In the genomic region with DNA sequence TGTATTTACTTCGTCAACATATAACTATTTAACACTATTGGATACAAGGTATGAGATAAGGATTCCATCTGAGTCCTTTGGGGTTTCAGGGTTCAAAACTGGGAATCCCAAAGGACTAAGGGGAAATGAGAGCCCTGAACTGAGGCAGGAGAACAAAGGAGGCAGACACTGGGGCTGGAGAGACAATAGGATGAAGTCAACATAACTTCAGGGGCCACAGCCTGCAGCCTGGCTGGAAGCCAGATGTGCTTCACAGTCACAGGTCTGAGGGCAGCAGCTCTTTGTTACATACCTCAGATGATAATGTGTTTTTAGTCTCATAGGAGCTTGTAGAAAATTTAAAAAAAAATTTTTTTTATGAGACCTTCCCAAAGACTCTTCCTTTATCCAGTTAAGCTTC, we compare ENCODE assay signal across 14 cellular contexts.
DNase-seq lines count a peak whose midpoint lies in the region; ATAC-seq and TF ChIP-seq lines count a peak whose summit lies in the region.
"Had no signal": no experiment of that assay in that cellular context is flagged by ENCODE, and none has a peak within 500 bp of the region (broad histone marks: within the 10 kb centered on the region; RNA-seq: fewer than 3 reads in every experiment).

No MANE protein-coding gene starts in this region.

- H3K9me3 Mint-ChIP-seq in glutamatergic neuron (ENCODE audit: unreplicated experiment), result peaks cover 4% of the 10 kb centered on the region
- H3K9me3 Mint-ChIP-seq: activated T-helper 1 cell treated with anti-CD3 and anti-CD28 coated beads, Interleukin-12 subunit alpha, Interleukin-12 subunit beta, Interleukin-2, Interleukin-4 antibody, amounts not matched to agents 30 ng/mL and 10 ng/mL and 1 ng/mL, durations not matched to agents 14 hours and 24 hours and 36 hours; stimulated activated naive CD8-positive, alpha-beta T cell treated with anti-CD3 and anti-CD28 coated beads, Interleukin-15, Interleukin-2, amounts not matched to agents 100 ng/mL and 50 ng/mL, for 24 hours had no signal

- H3K4me1 ChIP-seq in uterus, result no peaks in the 10 kb centered on the region
- H3K4me1 ChIP-seq: adrenal gland had no signal

- H3K36me3 Mint-ChIP-seq in glutamatergic neuron (ENCODE audit: unreplicated experiment), result peaks cover 3% of the 10 kb centered on the region

- intact Hi-C loops in uterus (cut with DNase I; ENCODE audit: low total_unique reads), result no loop called here

- H3K27ac ChIP-seq in uterus, result no peak overlapping the region
- H3K27ac ChIP-seq: adrenal gland, epithelial cell of prostate had no signal

- peak overlapping the region; percentile 43 for H3K27ac Mint-ChIP-seq in glutamatergic neuron (ENCODE audit: unreplicated experiment)
- H3K27ac Mint-ChIP-seq: activated CD8-positive, alpha-beta T cell treated with anti-CD3 and anti-CD28 coated beads, Interleukin-2, amount 10 ng/mL, durations not matched to agents 7 days and 5 days; activated T-helper 1 cell treated with anti-CD3 and anti-CD28 coated beads, Interleukin-12 subunit alpha, Interleukin-12 subunit beta, Interleukin-2, Interleukin-4 antibody, amounts not matched to agents 30 ng/mL and 10 ng/mL and 1 ng/mL, durations not matched to agents 14 hours and 24 hours and 36 hours; stimulated activated naive CD8-positive, alpha-beta T cell treated with anti-CD3 and anti-CD28 coated beads, Interleukin-15, Interleukin-2, amounts not matched to agents 100 ng/mL and 50 ng/mL, for 24 hours had no signal

- no peak for TF ChIP-seq CTCF in glutamatergic neuron (IDR thresholded peaks at IDR 0.05; ENCODE audit: partially characterized antibody, unreplicated experiment)
- TF ChIP-seq CTCF in uterus (IDR thresholded peaks at IDR 0.05), result no peak

- H3K27me3 Mint-ChIP-seq in glutamatergic neuron (ENCODE audit: unreplicated experiment), result peaks cover 2% of the 10 kb centered on the region
- H3K27me3 Mint-ChIP-seq: stimulated activated naive CD8-positive, alpha-beta T cell treated with anti-CD3 and anti-CD28 coated beads, Interleukin-15, Interleukin-2, amounts not matched to agents 100 ng/mL and 50 ng/mL, for 24 hours had no signal

- no peak overlapping the region for H3K4me3 ChIP-seq in uterus
- H3K4me3 ChIP-seq: adrenal gland had no signal

- no peak for ATAC-seq in HG03108 (IDR thresholded peaks at IDR 0.05; ENCODE audit: unreplicated experiment)
- ATAC-seq: activated CD8-positive, alpha-beta T cell treated with anti-CD3 and anti-CD28 coated beads, Interleukin-2, amount 10 ng/mL, durations not matched to agents 7 days and 5 days had no signal

- H3K4me1 Mint-ChIP-seq in glutamatergic neuron (ENCODE audit: low read depth, unreplicated experiment), result peaks cover 5% of the 10 kb centered on the region

- H3K27me3 ChIP-seq in uterus, result no peaks in the 10 kb centered on the region
- H3K27me3 ChIP-seq: adrenal gland had no signal

- TF ChIP-seq POLR2A in uterus (IDR thresholded peaks at IDR 0.05), result no peak

- no peak overlapping the region for H3K4me3 Mint-ChIP-seq in glutamatergic neuron (ENCODE audit: unreplicated experiment)
- H3K4me3 Mint-ChIP-seq: activated CD8-positive, alpha-beta T cell treated with anti-CD3 and anti-CD28 coated beads, Interleukin-2, amount 10 ng/mL, durations not matched to agents 7 days and 5 days; activated T-helper 1 cell treated with anti-CD3 and anti-CD28 coated beads, Interleukin-12 subunit alpha, Interleukin-12 subunit beta, Interleukin-2, Interleukin-4 antibody, amounts not matched to agents 30 ng/mL and 10 ng/mL and 1 ng/mL, durations not matched to agents 14 hours and 24 hours and 36 hours; stimulated activated naive CD8-positive, alpha-beta T cell treated with anti-CD3 and anti-CD28 coated beads, Interleukin-15, Interleukin-2, amounts not matched to agents 100 ng/mL and 50 ng/mL, for 24 hours had no signal

- H3K9me3 ChIP-seq in uterus, result no peaks in the 10 kb centered on the region
- H3K9me3 ChIP-seq: adrenal gland had no signal

- peak; percentile 59 for DNase-seq in DMS53 (lab: John Stamatoyannopoulos, UW)
- peak; percentile 28 for DNase-seq in HT1080 (ENCODE audit: low read depth)
- peak; percentile 49 for DNase-seq in SHP77 treated with DMSO at 0.1 percent for 48 hours (lab: John Stamatoyannopoulos, UW)
- no peak for DNase-seq in glutamatergic neuron
- no peak for DNase-seq in AG08395 (ENCODE audit: low spot score)
- DNase-seq in uterus, result no peak
- DNase-seq in GM03348 (ENCODE audit: low spot score), result no peak
- DNase-seq: activated CD8-positive, alpha-beta T cell treated with anti-CD3 and anti-CD28 coated beads, Interleukin-2, amount 10 ng/mL, durations not matched to agents 7 days and 5 days; NCI-H1694 had no signal

- no peaks in the 10 kb centered on the region for H3K36me3 ChIP-seq in uterus
- H3K36me3 ChIP-seq: adrenal gland had no signal

Comparison
In these comparisons a context has a peak if more than half of its experiments do, and no peak if none do; other contexts are left out.
1. DNase-seq: peak in DMS53 (single experiment), HT1080 (single experiment) and SHP77 treated with DMSO at 0.1 percent for 48 hours (single experiment); none in glutamatergic neuron (single experiment), AG08395 (single experiment), uterus (0 of 2) and GM03348 (single experiment).